In genomic region chr1:43421396-43421795, GRCh38 we compare ENCODE assay signal across 1 cellular context.
TF ChIP-seq lines count a peak whose summit lies in the region.

No MANE protein-coding gene starts in this region.

TF ChIP-seq in IMR-90, 13 proteins besides CTCF, POLR2A, EP300 and RAD21 (continued from another document):
- TF ChIP-seq CEBPB (IDR thresholded peaks at IDR 0.05; ENCODE audit: low read depth, low read length) = no peak
- TF ChIP-seq RCOR1 (IDR thresholded peaks at IDR 0.05; ENCODE audit: insufficient replicate concordance, low read length) = no peak
- no peak for TF ChIP-seq FOS (IDR thresholded peaks at IDR 0.05; ENCODE audit: low read depth, low read length)
- no peak for TF ChIP-seq ELK1 (IDR thresholded peaks at IDR 0.05; ENCODE audit: borderline replicate concordance, low read depth, low read length)
